ENCODE assay signal across 14 cellular contexts in the genomic region with DNA sequence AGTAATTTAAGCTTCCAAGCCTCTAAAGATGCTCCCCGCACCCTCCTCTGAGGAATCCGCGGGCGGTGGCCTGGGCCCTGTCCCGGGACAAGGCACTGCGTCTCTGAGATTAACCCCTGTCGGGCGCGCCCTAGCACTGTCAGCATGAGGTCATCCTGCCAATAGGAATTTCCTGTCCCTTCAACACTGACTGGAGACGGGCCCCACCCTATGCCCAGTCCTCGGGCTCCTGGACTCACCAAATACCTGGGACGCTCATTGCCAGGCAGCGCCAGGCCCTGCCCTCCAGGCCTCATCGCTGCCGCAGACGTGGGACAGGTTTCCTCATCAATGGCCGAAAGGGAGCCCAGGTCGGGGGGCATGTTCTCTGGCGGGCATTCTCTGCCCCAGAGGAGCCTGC.
A peak's percentile ranks its signal among the peaks of the same experiment; 100 is the strongest.
DNase-seq lines count a peak whose midpoint lies in the region; TF ChIP-seq lines count a peak whose summit lies in the region.
"Had no signal": no experiment of that assay in that cellular context is flagged by ENCODE, and none has a peak within 500 bp of the region (broad histone marks: within the 10 kb centered on the region; RNA-seq: fewer than 3 reads in every experiment).

No MANE protein-coding gene starts in this region.

- H2BK120ac ChIP-seq in mesendoderm (ENCODE audit: low read depth, low read length), result no peak overlapping the region

- H4K5ac ChIP-seq in mesendoderm (ENCODE audit: low read length), result no peak overlapping the region

- no peak overlapping the region for H4K8ac ChIP-seq in mesendoderm (ENCODE audit: low read depth, low read length)

- no peak overlapping the region for H3K4ac ChIP-seq in mesendoderm (ENCODE audit: low read depth, low read length)

- no peak overlapping the region for H2BK15ac ChIP-seq in mesendoderm (replicated peaks; ENCODE audit: low read depth)

- H2AK5ac ChIP-seq in mesendoderm (ENCODE audit: low read length), result no peak overlapping the region

- peaks cover 8% of the 10 kb centered on the region for H3K4me1 Mint-ChIP-seq in activated T-helper 1 cell treated with anti-CD3 and anti-CD28 coated beads, Interleukin-12 subunit alpha, Interleukin-12 subunit beta, Interleukin-2, Interleukin-4 antibody, amounts not matched to agents 30 ng/mL and 10 ng/mL and 1 ng/mL, durations not matched to agents 14 hours and 24 hours and 36 hours (ENCODE audit: low read depth)
- H3K4me1 Mint-ChIP-seq in activated naive CD4-positive, alpha-beta T cell treated with anti-CD3 and anti-CD28 coated beads, Interleukin-2, amount 10 ng/mL, durations not matched to agents 7 days and 5 days, result no peaks in the 10 kb centered on the region

- no peak overlapping the region for H3K23ac ChIP-seq in mesendoderm (ENCODE audit: low read length)

- H2AFZ ChIP-seq in mammary epithelial cell (ENCODE audit: low read depth, low read length), result peak overlapping the region; percentile 63

- H4K20me1 ChIP-seq in mammary epithelial cell (ENCODE audit: insufficient read depth, low read length), result no peaks in the 10 kb centered on the region

- peak overlapping the region; percentile 9; the same call in 1 of the 2 replicates for H3K4me3 ChIP-seq in HUES64 (ENCODE audit: low read length)
- H3K4me3 ChIP-seq in mammary epithelial cell (replicated peaks in 1 of 3; ENCODE audit: insufficient read depth in 1 of 3, low read depth in 2 of 3, low read length in 3 of 3), result peak overlapping the region in 2 of 3 experiments; percentile 34 to 39
- no peak overlapping the region for H3K4me3 ChIP-seq in mesendoderm (ENCODE audit: low read length)

- intact Hi-C loops in mammary epithelial cell (cut with micrococcal nuclease), result loop anchor here (1.0 kb wide), 2 partner anchors 14 to 57 kb away; no protein-coding TSS in a partner anchor
- intact Hi-C loops in activated T-helper 1 cell treated with anti-CD3 and anti-CD28 coated beads, Interleukin-12 subunit alpha, Interleukin-12 subunit beta, Interleukin-2, Interleukin-4 antibody, amounts not matched to agents 30 ng/mL and 10 ng/mL and 1 ng/mL, durations not matched to agents 14 hours and 24 hours and 36 hours (cut with micrococcal nuclease), result no loop called here

- no peak overlapping the region for H3K4me3 Mint-ChIP-seq in activated T-helper 1 cell treated with anti-CD3 and anti-CD28 coated beads, Interleukin-12 subunit alpha, Interleukin-12 subunit beta, Interleukin-2, Interleukin-4 antibody, amounts not matched to agents 30 ng/mL and 10 ng/mL and 1 ng/mL, durations not matched to agents 14 hours and 24 hours and 36 hours
- H3K4me3 Mint-ChIP-seq in activated naive CD4-positive, alpha-beta T cell treated with anti-CD3 and anti-CD28 coated beads, Interleukin-2, amount 10 ng/mL, durations not matched to agents 7 days and 5 days, result no peak overlapping the region
- H3K4me3 Mint-ChIP-seq: CD4-positive, alpha-beta T cell; stimulated activated naive CD8-positive, alpha-beta T cell treated with anti-CD3 and anti-CD28 coated beads, Interleukin-15, Interleukin-2, amounts not matched to agents 100 ng/mL and 50 ng/mL, for 24 hours had no signal

- DNase-seq in Daoy (ENCODE audit: low read depth) (peak; percentile 80), mammary epithelial cell (peak; percentile 94), mesendoderm (peak; percentile 59), activated T-cell treated with anti-CD3 and anti-CD28 coated beads for 4 hours (no peak), cerebellar nuclear complex (lab: John Stamatoyannopoulos, UW) (no peak)
- no peak for DNase-seq in activated T-helper 1 cell treated with anti-CD3 and anti-CD28 coated beads, Interleukin-12 subunit alpha, Interleukin-12 subunit beta, Interleukin-2, Interleukin-4 antibody, amounts not matched to agents 30 ng/mL and 10 ng/mL and 1 ng/mL, durations not matched to agents 14 hours and 24 hours and 36 hours (ENCODE audit: low spot score)
- DNase-seq in activated naive CD4-positive, alpha-beta T cell treated with anti-CD3 and anti-CD28 coated beads, Interleukin-2, amount 10 ng/mL, durations not matched to agents 7 days and 5 days, result no peak
- DNase-seq: amniotic stem cell; CD4-positive, alpha-beta T cell; KBM-7; NCI-H2171 treated with DMSO at 0.1 percent for 48 hours; stimulated activated CD4-positive, alpha-beta T cell treated with anti-CD3 and anti-CD28 coated beads, Interleukin-4, amount 100 ng/mL, for 1 hour had no signal

- H3K56ac ChIP-seq in mesendoderm (ENCODE audit: low read length), result no peak overlapping the region

- H3K4me1 ChIP-seq in HUES64 (ENCODE audit: insufficient read depth, low read length) (no peaks in the 10 kb centered on the region), mammary epithelial cell (ENCODE audit: insufficient read depth, low read length) (peaks cover 45% of the 10 kb centered on the region), mesendoderm (ENCODE audit: control insufficient read depth, low read depth, low read length) (peaks cover 2% of the 10 kb centered on the region)

- no peaks in the 10 kb centered on the region for H3K36me3 Mint-ChIP-seq in activated T-helper 1 cell treated with anti-CD3 and anti-CD28 coated beads, Interleukin-12 subunit alpha, Interleukin-12 subunit beta, Interleukin-2, Interleukin-4 antibody, amounts not matched to agents 30 ng/mL and 10 ng/mL and 1 ng/mL, durations not matched to agents 14 hours and 24 hours and 36 hours (ENCODE audit: low read depth)
- no peaks in the 10 kb centered on the region for H3K36me3 Mint-ChIP-seq in activated naive CD4-positive, alpha-beta T cell treated with anti-CD3 and anti-CD28 coated beads, Interleukin-2, amount 10 ng/mL, durations not matched to agents 7 days and 5 days

- no peak overlapping the region for H2BK5ac ChIP-seq in mesendoderm (ENCODE audit: low read length)

- in situ Hi-C loops in mammary epithelial cell (cut with MboI; ENCODE audit: low sequenced_read_pairs in 2 of 2), result loop anchor here (10.0 kb wide), 1 partner anchor 95 kb away; a partner anchor contains a TSS

- H3K36me3 ChIP-seq in HUES64 (ENCODE audit: insufficient read depth, low read length) (no peaks in the 10 kb centered on the region), mammary epithelial cell (ENCODE audit: insufficient read depth, low read length) (no peaks in the 10 kb centered on the region), mesendoderm (ENCODE audit: control insufficient read depth, insufficient read depth, low read length) (no peaks in the 10 kb centered on the region)

- H3K18ac ChIP-seq in mesendoderm (ENCODE audit: low read length), result no peak overlapping the region

- H3K27me3 ChIP-seq in HUES64 (ENCODE audit: insufficient read depth, low read length), result no peaks in the 10 kb centered on the region; the same call in 1 of the 2 replicates
- H3K27me3 ChIP-seq in mammary epithelial cell (ENCODE audit: insufficient read depth, low read length), result no peaks in the 10 kb centered on the region
- H3K27me3 ChIP-seq in mesendoderm (ENCODE audit: insufficient read depth, low read length, poor library complexity), result no peaks in the 10 kb centered on the region

- CTCF ChIA-PET in mammary epithelial cell (lab: Charles Lee; ENCODE audit: low non-redundant PET), result no interaction called here
- CTCF ChIA-PET in activated naive CD4-positive, alpha-beta T cell treated with anti-CD3 and anti-CD28 coated beads, Interleukin-2, amount 10 ng/mL, durations not matched to agents 7 days and 5 days (lab: Charles Lee), result no interaction called here

- 91% methylated on average over 19 of the region's 19 CpGs for WGBS in HUES64
- WGBS in mammary epithelial cell (ENCODE audit: low coverage, missing lambda C conversion rate), result 0% methylated on average over 8 of the region's 19 CpGs
- WGBS in mesendoderm (ENCODE audit: extremely low coverage, insufficient coverage, low lambda C conversion rate), result no CpG with 5 or more reads among the region's 19 CpGs

- no peak overlapping the region for H3K9ac ChIP-seq in HUES64 (ENCODE audit: low read depth, low read length)
- peak overlapping the region; percentile 82 for H3K9ac ChIP-seq in mammary epithelial cell (ENCODE audit: insufficient read depth, low read length)
- no peak overlapping the region for H3K9ac ChIP-seq in mesendoderm (ENCODE audit: low read length)

- H3K27me3 Mint-ChIP-seq in activated T-helper 1 cell treated with anti-CD3 and anti-CD28 coated beads, Interleukin-12 subunit alpha, Interleukin-12 subunit beta, Interleukin-2, Interleukin-4 antibody, amounts not matched to agents 30 ng/mL and 10 ng/mL and 1 ng/mL, durations not matched to agents 14 hours and 24 hours and 36 hours (ENCODE audit: insufficient read depth), result peaks cover 30% of the 10 kb centered on the region
- peaks cover 41% of the 10 kb centered on the region for H3K27me3 Mint-ChIP-seq in activated naive CD4-positive, alpha-beta T cell treated with anti-CD3 and anti-CD28 coated beads, Interleukin-2, amount 10 ng/mL, durations not matched to agents 7 days and 5 days

- H3K4me2 ChIP-seq in mammary epithelial cell (ENCODE audit: insufficient read depth, low read depth, low read length), result peak overlapping the region; percentile 90
- peak overlapping the region; percentile 59 for H3K4me2 ChIP-seq in mesendoderm (ENCODE audit: low read length)

- H3K79me2 ChIP-seq in mammary epithelial cell (ENCODE audit: insufficient read depth, low read length) (no peaks in the 10 kb centered on the region), mesendoderm (ENCODE audit: control insufficient read depth, insufficient read depth, low read length) (no peaks in the 10 kb centered on the region)

- no peaks in the 10 kb centered on the region for H3K9me3 Mint-ChIP-seq in activated T-helper 1 cell treated with anti-CD3 and anti-CD28 coated beads, Interleukin-12 subunit alpha, Interleukin-12 subunit beta, Interleukin-2, Interleukin-4 antibody, amounts not matched to agents 30 ng/mL and 10 ng/mL and 1 ng/mL, durations not matched to agents 14 hours and 24 hours and 36 hours
- H3K9me3 Mint-ChIP-seq in activated naive CD4-positive, alpha-beta T cell treated with anti-CD3 and anti-CD28 coated beads, Interleukin-2, amount 10 ng/mL, durations not matched to agents 7 days and 5 days, result no peaks in the 10 kb centered on the region
- H3K9me3 Mint-ChIP-seq: CD4-positive, alpha-beta T cell; stimulated activated naive CD8-positive, alpha-beta T cell treated with anti-CD3 and anti-CD28 coated beads, Interleukin-15, Interleukin-2, amounts not matched to agents 100 ng/mL and 50 ng/mL, for 24 hours had no signal

- dilution Hi-C loops in mammary epithelial cell (cut with HindIII; ENCODE audit: low sequenced_read_pairs), result loop anchor here (5.0 kb wide), 1 partner anchor 57 kb away; no protein-coding TSS in a partner anchor

- no peaks in the 10 kb centered on the region for H3K79me1 ChIP-seq in mesendoderm (ENCODE audit: low read length)

- no TSS peak for BruUV-seq in mammary epithelial cell (replicated peaks; lab: Mats Ljungman, UMichigan)

- no peak overlapping the region for H3K27ac ChIP-seq in HUES64 (ENCODE audit: low read depth, low read length)
- H3K27ac ChIP-seq in mammary epithelial cell (ENCODE audit: insufficient read depth, low read depth, low read length), result peak overlapping the region; percentile 97
- no peak overlapping the region for H3K27ac ChIP-seq in mesendoderm (ENCODE audit: low read depth, low read length)

- TF ChIP-seq CTCF in mammary epithelial cell (conservative IDR thresholded peaks at IDR 0.05 in 1 of 2, IDR thresholded peaks at IDR 0.05 in 1 of 2; ENCODE audit: extremely low read depth in 1 of 2, insufficient read depth in 1 of 2, low read depth in 1 of 2, low read length in 2 of 2), result no peak

- H3K9me3 ChIP-seq in HUES64 (ENCODE audit: insufficient read depth, low read depth, low read length) (no peaks in the 10 kb centered on the region), mammary epithelial cell (replicated peaks; ENCODE audit: insufficient read depth, low read length) (no peaks in the 10 kb centered on the region)

- no peak overlapping the region for H3K27ac Mint-ChIP-seq in activated T-helper 1 cell treated with anti-CD3 and anti-CD28 coated beads, Interleukin-12 subunit alpha, Interleukin-12 subunit beta, Interleukin-2, Interleukin-4 antibody, amounts not matched to agents 30 ng/mL and 10 ng/mL and 1 ng/mL, durations not matched to agents 14 hours and 24 hours and 36 hours
- no peak overlapping the region for H3K27ac Mint-ChIP-seq in activated naive CD4-positive, alpha-beta T cell treated with anti-CD3 and anti-CD28 coated beads, Interleukin-2, amount 10 ng/mL, durations not matched to agents 7 days and 5 days
- H3K27ac Mint-ChIP-seq: CD4-positive, alpha-beta T cell; stimulated activated naive CD8-positive, alpha-beta T cell treated with anti-CD3 and anti-CD28 coated beads, Interleukin-15, Interleukin-2, amounts not matched to agents 100 ng/mL and 50 ng/mL, for 24 hours had no signal

Comparison
In these comparisons a context has a peak if more than half of its experiments do, and no peak if none do; other contexts are left out.
1. DNase-seq: peak in Daoy (single experiment), mammary epithelial cell (single experiment) and mesendoderm (single experiment); none in activated T-cell treated with anti-CD3 and anti-CD28 coated beads for 4 hours (single experiment), activated T-helper 1 cell treated with anti-CD3 and anti-CD28 coated beads, Interleukin-12 subunit alpha, Interleukin-12 subunit beta, Interleukin-2, Interleukin-4 antibody, amounts not matched to agents 30 ng/mL and 10 ng/mL and 1 ng/mL, durations not matched to agents 14 hours and 24 hours and 36 hours (single experiment), cerebellar nuclear complex (0 of 2) and activated naive CD4-positive, alpha-beta T cell treated with anti-CD3 and anti-CD28 coated beads, Interleukin-2, amount 10 ng/mL, durations not matched to agents 7 days and 5 days (single experiment).